ENCODE assay signal across 27 cellular contexts in the genomic region with DNA sequence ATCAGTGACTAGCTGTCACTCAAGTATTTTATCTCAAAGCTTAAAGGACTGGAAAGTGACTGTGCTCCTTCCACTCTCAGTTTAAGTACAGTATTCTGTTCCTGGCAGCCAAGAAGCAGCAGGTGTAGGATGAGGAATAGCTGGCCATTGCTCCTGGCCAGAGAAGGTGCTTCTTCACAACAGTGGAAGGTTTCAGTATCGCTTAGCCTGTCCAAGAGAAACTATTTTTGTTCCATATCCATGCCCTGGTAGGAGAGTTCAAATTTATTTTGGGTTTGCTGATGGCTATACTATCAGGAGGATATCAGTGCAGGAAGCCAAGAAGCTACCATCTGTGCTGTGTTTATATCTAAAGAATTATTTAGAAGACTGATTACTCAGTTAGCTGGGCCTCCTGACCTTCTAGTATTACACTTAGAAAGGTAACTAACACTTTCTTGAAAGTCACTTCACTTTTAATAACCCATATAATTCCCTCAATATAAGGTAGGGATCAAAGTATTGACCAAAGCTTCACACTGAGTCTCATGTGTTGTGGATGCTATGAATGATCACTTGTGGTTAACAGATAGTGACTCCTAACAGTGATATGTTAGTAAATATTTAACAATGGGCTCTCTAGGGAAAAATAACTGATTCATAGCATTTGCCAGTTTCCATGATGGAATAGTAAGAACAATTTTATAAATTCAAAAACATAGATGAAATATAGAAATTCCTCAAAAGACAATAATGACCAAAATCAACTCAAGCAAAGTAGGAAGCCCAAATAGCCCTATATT.
DNase-seq lines count a peak whose midpoint lies in the region; ATAC-seq, FAIRE-seq and TF ChIP-seq lines count a peak whose summit lies in the region.
"Had no signal": no experiment of that assay in that cellular context is flagged by ENCODE, and none has a peak within 500 bp of the region (broad histone marks: within the 10 kb centered on the region; RNA-seq: fewer than 3 reads in every experiment).

No MANE protein-coding gene starts in this region.

- H3K27ac ChIP-seq in left ventricle myocardium inferior (replicated peaks) (no peak overlapping the region), skeletal muscle tissue (ENCODE audit: low read depth, low read length) (peak overlapping the region; percentile 92)
- H3K27ac ChIP-seq: Peyer's patch, SJCRH30, skin epidermis, testis had no signal

- WGBS in lower leg skin, 2 donors, result 100% methylated on average over 1 of the region's 1 CpG

- H3K9me3 ChIP-seq in left ventricle myocardium inferior (replicated peaks) (no peaks in the 10 kb centered on the region), skeletal muscle tissue (ENCODE audit: control insufficient read depth in 3 of 3, low read length in 3 of 3) (no peaks in the 10 kb centered on the region)
- H3K9me3 ChIP-seq: Peyer's patch, SJCRH30, testis had no signal

- peaks cover 57% of the 10 kb centered on the region for H3K4me1 ChIP-seq in left ventricle myocardium inferior
- H3K4me1 ChIP-seq in skeletal muscle tissue (ENCODE audit: control insufficient read depth in 3 of 3, insufficient read depth in 3 of 3, low read length in 3 of 3), result peaks cover 31 to 38% (median 37%) of the 10 kb centered on the region in 3 donors
- H3K4me1 ChIP-seq: Peyer's patch, testis had no signal

- TF ChIP-seq CTCF in left ventricle myocardium inferior (IDR thresholded peaks at IDR 0.05; ENCODE audit: borderline replicate concordance) (no peak), lower leg skin (IDR thresholded peaks at IDR 0.05) (no peak)

- no peaks in the 10 kb centered on the region for H3K27me3 ChIP-seq in left ventricle myocardium inferior (ENCODE audit: low read depth)
- H3K27me3 ChIP-seq in skeletal muscle tissue (ENCODE audit: control insufficient read depth in 3 of 3, insufficient read depth in 3 of 3, low read length in 3 of 3), result no peaks in the 10 kb centered on the region
- H3K27me3 ChIP-seq: Peyer's patch, SJCRH30, testis had no signal

- intact Hi-C loops in Right ventricle myocardium inferior (cut with DNase I), result no loop called here
- intact Hi-C loops in left ventricle myocardium inferior (cut with micrococcal nuclease), result no loop called here
- intact Hi-C loops in lower leg skin (cut with DNase I; ENCODE audit: low total_unique reads), result no loop called here

- H3K36me3 ChIP-seq in left ventricle myocardium inferior, result no peaks in the 10 kb centered on the region
- no peaks in the 10 kb centered on the region for H3K36me3 ChIP-seq in skeletal muscle tissue (ENCODE audit: control insufficient read depth in 3 of 3, insufficient read depth in 3 of 3, low read length in 3 of 3)
- H3K36me3 ChIP-seq: Peyer's patch, SJCRH30 had no signal

- TF ChIP-seq POLR2A in lower leg skin (IDR thresholded peaks at IDR 0.05), result no peak

- peak; percentile 80 for FAIRE-seq in RCC 7860 (lab: Jason Lieb, UNC)
- FAIRE-seq: colon, HepG2 had no signal

- H3K4me3 ChIP-seq in left ventricle myocardium inferior (no peak overlapping the region), skeletal muscle tissue (ENCODE audit: low read length in 3 of 3) (no peak overlapping the region), lower leg skin (ENCODE audit: low read depth, poor library complexity, severe bottlenecking) (no peak overlapping the region)
- H3K4me3 ChIP-seq: Peyer's patch, SJCRH30, skin epidermis, testis had no signal

- peak; percentile 58 for ATAC-seq in Right ventricle myocardium inferior
- no peak for ATAC-seq in HG02571 (IDR thresholded peaks at IDR 0.05; ENCODE audit: unreplicated experiment)
- ATAC-seq: activated CD8-positive, alpha-beta T cell treated with anti-CD3 and anti-CD28 coated beads, Interleukin-2, amount 10 ng/mL, durations not matched to agents 7 days and 5 days; HepG2; natural killer cell had no signal

- DNase-seq in Right ventricle myocardium inferior (ENCODE audit: missing footprints) (no peak), left ventricle myocardium inferior (no peak), RCC 7860 (ENCODE audit: low spot score) (peak; percentile 29), kidney glomerular epithelial cell (lab: John Stamatoyannopoulos, UW) (peak; percentile 31), lower leg skin (ENCODE audit: low spot score in 2 of 2) (no peak)
- DNase-seq in NK-92 treated with Interleukin-12 subunit alpha and Interleukin-12 subunit beta, amount 100 ng/mL, for 24 hours (lab: John Stamatoyannopoulos, UW), result no peak
- DNase-seq: 8988T; activated CD4-positive, alpha-beta T cell treated with anti-CD3 and anti-CD28 coated beads for 4 hours; activated CD8-positive, alpha-beta T cell treated with anti-CD3 and anti-CD28 coated beads, Interleukin-2, amount 10 ng/mL, durations not matched to agents 7 days and 5 days; amniotic stem cell; DMS79 treated with DMSO at 0.1 percent for 48 hours; Karpas-422; natural killer cell; NCI-H1436; NCI-H2081 treated with DMSO at 0.1 percent for 48 hours; nucleus accumbens; Peyer's patch; SJCRH30; stimulated activated naive CD4-positive, alpha-beta T cell treated with Interleukin-2 at 50 U/mL for 16 hours; SW 1271; T1000; testis had no signal

- H3K9ac ChIP-seq in skeletal muscle tissue (ENCODE audit: low read depth in 1 of 3, low read length in 3 of 3), result peak overlapping the region in 1 of 3 donors; percentile 32

Comparison
In these comparisons a context has a peak if more than half of its experiments do, and no peak if none do; other contexts are left out.
1. DNase-seq: peak in RCC 7860 (single experiment) and kidney glomerular epithelial cell (single experiment); none in Right ventricle myocardium inferior (single experiment), left ventricle myocardium inferior (single experiment), lower leg skin (0 of 2) and NK-92 treated with Interleukin-12 subunit alpha and Interleukin-12 subunit beta, amount 100 ng/mL, for 24 hours (single experiment).